2 cellular contexts compared by ENCODE assay signal in the genomic region with DNA sequence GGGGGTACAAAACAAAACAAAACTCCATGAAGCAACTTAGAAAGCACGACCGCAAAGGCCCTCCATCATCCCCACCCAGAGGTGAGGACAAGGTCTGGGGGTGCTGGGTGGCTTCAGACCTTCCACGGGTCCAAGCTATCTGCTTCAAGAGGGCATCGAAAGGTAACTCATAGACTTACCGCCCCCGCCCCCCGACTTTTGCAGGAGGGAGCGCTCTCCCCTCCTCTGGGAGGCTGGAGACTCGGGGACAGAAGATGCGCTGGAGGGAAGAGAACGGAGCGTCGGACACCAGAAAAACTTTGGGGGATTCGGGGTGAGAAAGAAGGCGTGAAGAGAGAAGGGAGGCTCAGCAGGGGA.
TF ChIP-seq lines count a peak whose summit lies in the region.

No MANE protein-coding gene starts in this region.

TF ChIP-seq in IMR-90, 13 proteins besides CTCF, POLR2A, EP300 and RAD21:
- TF ChIP-seq, protein P1, sequence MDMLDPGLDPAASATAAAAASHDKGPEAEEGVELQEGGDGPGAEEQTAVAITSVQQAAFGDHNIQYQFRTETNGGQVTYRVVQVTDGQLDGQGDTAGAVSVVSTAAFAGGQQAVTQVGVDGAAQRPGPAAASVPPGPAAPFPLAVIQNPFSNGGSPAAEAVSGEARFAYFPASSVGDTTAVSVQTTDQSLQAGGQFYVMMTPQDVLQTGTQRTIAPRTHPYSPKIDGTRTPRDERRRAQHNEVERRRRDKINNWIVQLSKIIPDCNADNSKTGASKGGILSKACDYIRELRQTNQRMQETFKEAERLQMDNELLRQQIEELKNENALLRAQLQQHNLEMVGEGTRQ (IDR thresholded peaks at IDR 0.05; ENCODE audit: low read depth, low read length), result no peak
- TF ChIP-seq RCOR1 (IDR thresholded peaks at IDR 0.05; ENCODE audit: insufficient replicate concordance, low read length) (no peak), RFX5 (IDR thresholded peaks at IDR 0.05; ENCODE audit: low read depth, low read length) (no peak), MAZ (IDR thresholded peaks at IDR 0.05; ENCODE audit: borderline replicate concordance, low read depth, low read length) (no peak), MXI1 (IDR thresholded peaks at IDR 0.05; ENCODE audit: borderline replicate concordance, low read depth, low read length) (no peak), SMC3 (IDR thresholded peaks at IDR 0.05; ENCODE audit: low read depth, low read length) (no peak), MAFK (IDR thresholded peaks at IDR 0.05; ENCODE audit: low read depth, low read length) (no peak), CHD1 (IDR thresholded peaks at IDR 0.05; ENCODE audit: low read depth, low read length) (no peak), CEBPB (IDR thresholded peaks at IDR 0.05; ENCODE audit: low read depth, low read length) (no peak), NFE2L2 (IDR thresholded peaks at IDR 0.05; ENCODE audit: low read depth, low read length) (no peak), BHLHE40 (IDR thresholded peaks at IDR 0.05; ENCODE audit: low read depth, low read length) (no peak), FOS (IDR thresholded peaks at IDR 0.05; ENCODE audit: low read depth, low read length) (no peak)
- TF ChIP-seq, protein P2, sequence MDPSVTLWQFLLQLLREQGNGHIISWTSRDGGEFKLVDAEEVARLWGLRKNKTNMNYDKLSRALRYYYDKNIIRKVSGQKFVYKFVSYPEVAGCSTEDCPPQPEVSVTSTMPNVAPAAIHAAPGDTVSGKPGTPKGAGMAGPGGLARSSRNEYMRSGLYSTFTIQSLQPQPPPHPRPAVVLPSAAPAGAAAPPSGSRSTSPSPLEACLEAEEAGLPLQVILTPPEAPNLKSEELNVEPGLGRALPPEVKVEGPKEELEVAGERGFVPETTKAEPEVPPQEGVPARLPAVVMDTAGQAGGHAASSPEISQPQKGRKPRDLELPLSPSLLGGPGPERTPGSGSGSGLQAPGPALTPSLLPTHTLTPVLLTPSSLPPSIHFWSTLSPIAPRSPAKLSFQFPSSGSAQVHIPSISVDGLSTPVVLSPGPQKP (IDR thresholded peaks at IDR 0.05; ENCODE audit: borderline replicate concordance, low read depth, low read length), result no peak

TF ChIP-seq in K562, 482 proteins besides CTCF, POLR2A, EP300 and RAD21:
- TF ChIP-seq, protein P3, sequence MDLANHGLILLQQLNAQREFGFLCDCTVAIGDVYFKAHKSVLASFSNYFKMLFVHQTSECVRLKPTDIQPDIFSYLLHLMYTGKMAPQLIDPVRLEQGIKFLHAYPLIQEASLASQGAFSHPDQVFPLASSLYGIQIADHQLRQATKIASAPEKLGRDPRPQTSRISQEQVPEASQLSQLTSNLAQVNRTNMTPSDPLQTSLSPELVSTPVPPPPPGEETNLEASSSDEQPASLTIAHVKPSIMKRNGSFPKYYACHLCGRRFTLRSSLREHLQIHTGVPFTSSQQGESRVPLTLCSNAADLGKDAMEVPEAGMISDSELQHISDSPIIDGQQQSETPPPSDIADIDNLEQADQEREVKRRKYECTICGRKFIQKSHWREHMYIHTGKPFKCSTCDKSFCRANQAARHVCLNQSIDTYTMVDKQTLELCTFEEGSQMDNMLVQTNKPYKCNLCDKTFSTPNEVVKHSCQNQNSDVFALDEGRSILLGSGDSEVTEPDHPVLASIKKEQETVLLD (IDR thresholded peaks at IDR 0.05), result no peak
- no peak for TF ChIP-seq BHLHE40 (IDR thresholded peaks at IDR 0.05; ENCODE audit: low read length)
- peak; percentile 56 for TF ChIP-seq EGR1 (conservative IDR thresholded peaks at IDR 0.05)
- TF ChIP-seq, protein P4, sequence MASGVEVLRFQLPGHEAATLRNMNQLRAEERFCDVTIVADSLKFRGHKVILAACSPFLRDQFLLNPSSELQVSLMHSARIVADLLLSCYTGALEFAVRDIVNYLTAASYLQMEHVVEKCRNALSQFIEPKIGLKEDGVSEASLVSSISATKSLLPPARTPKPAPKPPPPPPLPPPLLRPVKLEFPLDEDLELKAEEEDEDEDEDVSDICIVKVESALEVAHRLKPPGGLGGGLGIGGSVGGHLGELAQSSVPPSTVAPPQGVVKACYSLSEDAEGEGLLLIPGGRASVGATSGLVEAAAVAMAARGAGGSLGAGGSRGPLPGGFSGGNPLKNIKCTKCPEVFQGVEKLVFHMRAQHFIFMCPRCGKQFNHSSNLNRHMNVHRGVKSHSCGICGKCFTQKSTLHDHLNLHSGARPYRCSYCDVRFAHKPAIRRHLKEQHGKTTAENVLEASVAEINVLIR (CRISPR knock-in tag; IDR thresholded peaks at IDR 0.05), result no peak
- TF ChIP-seq NFIC (IDR thresholded peaks at IDR 0.05), result no peak
TF ChIP-seq in K562: peak in this region for 1.
